In genomic region chrX:8815460-8816065, GRCh38 we compare ENCODE assay signal across 9 cellular contexts. TPM values are rescaled to one million over a fixed set of nuclear protein-coding genes. Genes with fewer than 3 reads are reported as not detected.
DNase-seq lines count a peak whose midpoint lies in the region; ATAC-seq, FAIRE-seq and TF ChIP-seq lines count a peak whose summit lies in the region.
"Had no signal": no experiment of that assay in that cellular context is flagged by ENCODE, and none has a peak within 500 bp of the region (broad histone marks: within the 10 kb centered on the region; RNA-seq: fewer than 3 reads in every experiment).

No MANE protein-coding gene starts in this region.

- H4K20me1 ChIP-seq in KMS-11 (ENCODE audit: insufficient read depth) = no peaks in the 10 kb centered on the region

- H3K36me3 ChIP-seq in KMS-11 (ENCODE audit: insufficient read depth) = no peaks in the 10 kb centered on the region

- H3K27ac Mint-ChIP-seq in CD14-positive monocyte = no peak overlapping the region
- no peak overlapping the region for H3K27ac Mint-ChIP-seq in progenitor cell of endocrine pancreas
- H3K27ac Mint-ChIP-seq: T-helper 1 cell treated with Interleukin-12 subunit alpha and Interleukin-12 subunit beta and Interleukin-4 antibody, amounts not matched to agents 30 μg/mL and 1 μg/mL, for 36 hours had no signal

- no peaks in the 10 kb centered on the region for H3K4me1 Mint-ChIP-seq in CD14-positive monocyte
- H3K4me1 Mint-ChIP-seq in progenitor cell of endocrine pancreas (ENCODE audit: low read depth) = no peaks in the 10 kb centered on the region

- no peak overlapping the region for H2AFZ ChIP-seq in KMS-11 (ENCODE audit: low read depth)

- H3K4me3 Mint-ChIP-seq in CD14-positive monocyte = no peak overlapping the region
- no peak overlapping the region for H3K4me3 Mint-ChIP-seq in progenitor cell of endocrine pancreas (ENCODE audit: low read depth)
- H3K4me3 Mint-ChIP-seq: T-helper 1 cell treated with Interleukin-12 subunit alpha and Interleukin-12 subunit beta and Interleukin-4 antibody, amounts not matched to agents 30 μg/mL and 1 μg/mL, for 36 hours had no signal

- intact Hi-C loops in CD14-positive monocyte (cut with micrococcal nuclease) = loop anchor here in 1 of 2 donors (5.0 kb wide), 1 partner anchor 892 kb away; no protein-coding TSS in a partner anchor

- H3K4me3 ChIP-seq in KMS-11 (IDR thresholded peaks at IDR 0.05; ENCODE audit: insufficient read depth, low read depth, low read length) = no peak overlapping the region
- H3K4me3 ChIP-seq in fibroblast of mammary gland (ENCODE audit: control insufficient read depth, low read depth, low read length) = no peak overlapping the region

- H3K9me3 Mint-ChIP-seq in CD14-positive monocyte (no peaks in the 10 kb centered on the region), progenitor cell of endocrine pancreas (ENCODE audit: low read depth) (no peaks in the 10 kb centered on the region)
- H3K9me3 Mint-ChIP-seq: T-helper 1 cell treated with Interleukin-12 subunit alpha and Interleukin-12 subunit beta and Interleukin-4 antibody, amounts not matched to agents 30 μg/mL and 1 μg/mL, for 36 hours had no signal

- no peaks in the 10 kb centered on the region for H3K4me1 ChIP-seq in KMS-11 (ENCODE audit: low read depth, poor library complexity, severe bottlenecking)

- TF ChIP-seq CTCF in CD14-positive monocyte (IDR thresholded peaks at IDR 0.05) (peak; percentile 58), KMS-11 (conservative IDR thresholded peaks at IDR 0.05; ENCODE audit: low read depth, low read length) (peak; percentile 53), fibroblast of mammary gland (conservative IDR thresholded peaks at IDR 0.05; ENCODE audit: control insufficient read depth, insufficient read depth, low read depth, low read length) (peak; percentile 83), progenitor cell of endocrine pancreas (IDR thresholded peaks at IDR 0.05; ENCODE audit: unreplicated experiment) (peak; percentile 83)

- DNase-seq in CD14-positive monocyte (ENCODE audit: low spot score) (no peak), GM12891 (ENCODE audit: insufficient read length, low spot score) (peak; percentile 4), SK-MEL-5 (ENCODE audit: low read depth, low spot score) (peak; percentile 67), fibroblast of mammary gland (ENCODE audit: low read depth) (peak; percentile 48), progenitor cell of endocrine pancreas (ENCODE audit: low spot score, unreplicated experiment) (peak; percentile 27), occipital lobe (lab: John Stamatoyannopoulos, UW) (no peak)

- in situ Hi-C loops in SK-MEL-5 (cut with HindIII; ENCODE audit: low pct_unique_long_range_greater_than_20kb, low sequenced_read_pairs) = no loop called here

- peak; percentile 81 for FAIRE-seq in GM12891 (lab: Jason Lieb, UNC)

- H3K27me3 Mint-ChIP-seq in CD14-positive monocyte (ENCODE audit: low read depth in 3 of 3) = peaks cover 0 to 7% (median 1%) of the 10 kb centered on the region in 3 donors
- H3K27me3 Mint-ChIP-seq in progenitor cell of endocrine pancreas = no peaks in the 10 kb centered on the region

- H3K36me3 Mint-ChIP-seq in CD14-positive monocyte (no peaks in the 10 kb centered on the region), progenitor cell of endocrine pancreas (ENCODE audit: insufficient read depth) (no peaks in the 10 kb centered on the region)

- H3K4me2 ChIP-seq in KMS-11 = no peak overlapping the region

- no peak overlapping the region for H3K27ac ChIP-seq in KMS-11

- TF ChIP-seq POLR2A in GM12891 (IDR thresholded peaks at IDR 0.05; ENCODE audit: low read depth, low read length) = no peak

- ATAC-seq in HG02840 (IDR thresholded peaks at IDR 0.05; ENCODE audit: low FRiP score, unreplicated experiment) = no peak

- H3K27me3 ChIP-seq in KMS-11 (ENCODE audit: insufficient read depth, low read depth) = no peaks in the 10 kb centered on the region

- H3K79me2 ChIP-seq in KMS-11 (ENCODE audit: insufficient read depth, low read depth) = no peaks in the 10 kb centered on the region

- no peak overlapping the region for H3K9ac ChIP-seq in KMS-11

TF ChIP-seq in GM12891, 5 proteins besides CTCF, POLR2A, EP300 and RAD21:
- TF ChIP-seq POLR2AphosphoS5 (IDR thresholded peaks at IDR 0.05; ENCODE audit: low read depth, low read length) (no peak), SPI1 (IDR thresholded peaks at IDR 0.05; ENCODE audit: low read depth, low read length) (no peak), POU2F2 (IDR thresholded peaks at IDR 0.05; ENCODE audit: low read depth, low read length) (no peak), PAX5 (IDR thresholded peaks at IDR 0.05; ENCODE audit: insufficient read depth, low read length, severe bottlenecking) (no peak)

RNA-seq across cellular contexts. Expression of gene FAM9A, which starts 14.4 kb away (rescaled TPM):
- not detected for polyA plus RNA-seq in CD14-positive monocyte
- not detected for polyA plus RNA-seq in GM12891 (2012; ENCODE audit: low read depth, missing spikeins)
- not detected in 2 replicates for total RNA-seq in SK-MEL-5 (2014; rRNA removed; shearing (Covaris generic))
- polyA plus RNA-seq in SK-MEL-5 (2015; cell fraction: cytosol; rRNA removed) = not detected in 2 replicates
- polyA plus RNA-seq in SK-MEL-5 (2015; cell fraction: nucleus; rRNA removed) = not detected in 2 replicates
- not detected in 2 replicates for total RNA-seq in progenitor cell of endocrine pancreas
- not detected for total RNA-seq in occipital lobe

Comparison
In these comparisons a context has a peak if more than half of its experiments do, and no peak if none do; other contexts are left out.
1. DNase-seq: peak in GM12891 (single experiment), SK-MEL-5 (single experiment), fibroblast of mammary gland (single experiment) and progenitor cell of endocrine pancreas (single experiment); none in CD14-positive monocyte (single experiment) and occipital lobe (single experiment).
2. Peak in every context shown above with its lines, with median percentiles within 50 percentile points of each other: CTCF ChIP-seq.